ENCODE assay signal across 10 cellular contexts in genomic region chr2:232378735-232379151, GRCh38. TPM values are rescaled to one million over a fixed set of nuclear protein-coding genes. Genes with fewer than 3 reads are reported as not detected.
DNase-seq lines count a peak whose midpoint lies in the region; ATAC-seq, FAIRE-seq and TF ChIP-seq lines count a peak whose summit lies in the region.
"Not testable (repeated sequence)": the region's sequence is repeated elsewhere in the genome, so short reads cannot be mapped to it uniquely, and the experiment has no call there.
"Had no signal": no experiment of that assay in that cellular context is flagged by ENCODE, and none has a peak within 500 bp of the region (broad histone marks: within the 10 kb centered on the region; RNA-seq: fewer than 3 reads in every experiment).

Gene ALPP, plus strand, starts transcription at chr2:232378751. Its CDS starts 52 bp downstream, at chr2:232378803.

- not testable (repeated sequence) for H3K79me1 ChIP-seq in trophoblast cell (ENCODE audit: low read length)

- not testable (repeated sequence) for H2BK5ac ChIP-seq in trophoblast cell (ENCODE audit: low read depth, low read length, poor library complexity)

- not testable (repeated sequence) for H3K79me2 ChIP-seq in trophoblast cell (ENCODE audit: control insufficient read depth, insufficient read depth, low read length, poor library complexity)

- POLR2A ChIA-PET in A549 (lab: Yijun Ruan, JAX) = not testable (repeated sequence)

- H2BK12ac ChIP-seq in trophoblast cell (ENCODE audit: low read length) = peak within 1 kb of the TSS; percentile 45

- not testable (repeated sequence) for H4K8ac ChIP-seq in trophoblast cell (ENCODE audit: low read depth, low read length)

- TF ChIP-seq EP300 in A549 (IDR thresholded peaks at IDR 0.05); upper lobe of left lung (IDR thresholded peaks at IDR 0.05): not testable (repeated sequence)

- peak within 1 kb of the TSS; percentile 21 for H3K9ac ChIP-seq in NT2/D1 (ENCODE audit: insufficient read length, low read depth)
- not testable (repeated sequence) for H3K9ac ChIP-seq in trophoblast cell (ENCODE audit: low read length)

- ATAC-seq in A549 (peak; percentile 24 to 36; a peak in 2 of 6 replicates), SK-N-SH treated with all-trans-retinoic acid at 6 μM for 48 hours (peak; percentile 13; the same call in 1 of the 3 replicates)
- not testable (repeated sequence) for ATAC-seq in upper lobe of left lung (ENCODE audit: low FRiP score in 2 of 2)

- H2BK120ac ChIP-seq in trophoblast cell (ENCODE audit: insufficient read depth, low read length, poor library complexity) = not testable (repeated sequence)

- not testable (repeated sequence) for FAIRE-seq in A549 (lab: Jason Lieb, UNC)

- not testable (repeated sequence) for DNase-seq in A549 (ENCODE audit: low read depth in 1 of 2, low spot score in 1 of 2); NT2/D1 (ENCODE audit: low read depth, low spot score)
- DNase-seq in H7 (peak; percentile 46), cardiac septum (ENCODE audit: low spot score) (peak; percentile 68), trophoblast cell (peak; percentile 55 to 72), upper lobe of left lung (peak in 1 of 2 donors; percentile 74)

- H3K27me3 ChIP-seq in H7 (ENCODE audit: control insufficient read depth, insufficient read depth, low read length); NT2/D1 (ENCODE audit: insufficient read depth, insufficient read length); trophoblast cell (ENCODE audit: insufficient read depth, low read length); upper lobe of left lung: not testable (repeated sequence)

- peak within 1 kb of the TSS; percentile 33 for H3K18ac ChIP-seq in trophoblast cell (ENCODE audit: low read length)

- H3K36me3 ChIP-seq in H7 (replicated peaks; ENCODE audit: control insufficient read depth, insufficient read depth, low read length); NT2/D1 (ENCODE audit: insufficient read depth, insufficient read length, low read length); trophoblast cell (ENCODE audit: control insufficient read depth in 1 of 2, insufficient read depth in 2 of 2, low read length in 2 of 2); upper lobe of left lung: not testable (repeated sequence)

- not testable (repeated sequence) for TF ChIP-seq POLR2A in A549 (IDR thresholded peaks at IDR 0.05; ENCODE audit: low read length); upper lobe of left lung (IDR thresholded peaks at IDR 0.05)

- not testable (repeated sequence) for H3K4me1 ChIP-seq in A549; NT2/D1 (ENCODE audit: insufficient read depth, insufficient read length); upper lobe of left lung
- H3K4me1 ChIP-seq in trophoblast cell (ENCODE audit: control insufficient read depth in 1 of 2, insufficient read depth in 2 of 2, low read length in 2 of 2) = peaks cover 19% of the 10 kb centered on the region in 2 experiments

- peak within 1 kb of the TSS; percentile 73 for H4K91ac ChIP-seq in trophoblast cell (ENCODE audit: low read depth, low read length)

- not testable (repeated sequence) for TF ChIP-seq RAD21 in A549 (conservative IDR thresholded peaks at IDR 0.05 in 1 of 2, IDR thresholded peaks at IDR 0.05 in 1 of 2)

- WGBS in A549 (ENCODE audit: missing lambda C conversion rate) = 87% methylated on average over 3 of the region's 12 CpGs
- WGBS in trophoblast cell (ENCODE audit: extremely low coverage, insufficient coverage, insufficient read length) = no CpG with 5 or more reads among the region's 12 CpGs
- 80 to 87% methylated on average over 1 to 10 of the region's 12 CpGs for WGBS in upper lobe of left lung, 2 donors

- peak within 1 kb of the TSS; percentile 5 for H2AK5ac ChIP-seq in trophoblast cell (ENCODE audit: low read length)

- H3K4ac ChIP-seq in trophoblast cell (ENCODE audit: low read depth, low read length) = not testable (repeated sequence)

- intact Hi-C loops in cardiac septum (cut with DNase I) = not testable (repeated sequence)

- H3K23ac ChIP-seq in trophoblast cell (ENCODE audit: low read length) = not testable (repeated sequence)

- H3K4me2 ChIP-seq in A549; trophoblast cell (ENCODE audit: low read length): not testable (repeated sequence)

- not testable (repeated sequence) for TF ChIP-seq CTCF in A549 (IDR thresholded peaks at IDR 0.05); upper lobe of left lung (IDR thresholded peaks at IDR 0.05)

- H2AFZ ChIP-seq in trophoblast cell (ENCODE audit: insufficient read depth, low read length, poor library complexity) = not testable (repeated sequence)

- not testable (repeated sequence) for H3K4me3 ChIP-seq in A549; H7 (ENCODE audit: insufficient read depth, low read depth, low read length); NT2/D1 (ENCODE audit: insufficient read length, low read depth); trophoblast cell (ENCODE audit: low read depth, low read length); upper lobe of left lung

- not testable (repeated sequence) for H4K12ac ChIP-seq in trophoblast cell (ENCODE audit: low read depth, low read length)

- H3K9me3 ChIP-seq in A549; NT2/D1 (ENCODE audit: insufficient read depth, low read length); trophoblast cell (ENCODE audit: insufficient read depth, low read depth, low read length); upper lobe of left lung: not testable (repeated sequence)

- H3K14ac ChIP-seq in trophoblast cell (ENCODE audit: low read length) = peak within 1 kb of the TSS; percentile 68

- CTCF ChIA-PET in A549 (lab: Yijun Ruan, JAX) = interaction anchor here (1.4 kb wide), 1 partner anchor 16 kb away, joined by 5 read pairs; no protein-coding TSS in a partner anchor

- peak within 1 kb of the TSS in 1 of 2 experiments; percentile 15; a peak in 2 of 6 replicates for H3K27ac ChIP-seq in A549
- H3K27ac ChIP-seq in trophoblast cell (ENCODE audit: low read depth, low read length) = not testable (repeated sequence)
- peak within 1 kb of the TSS in 1 of 4 donors; percentile 0 for H3K27ac ChIP-seq in upper lobe of left lung

RNA-seq across cellular contexts. Expression of gene ALPP, which starts in this region (rescaled TPM):
- polyA plus RNA-seq in A549 (2011; rRNA removed) (0.05 and 0.10 TPM in 2 replicates), A549 (2017; fragmentation: RNase III; extraction: RNeasy Plus Mini Kit Qiagen cat#74134 plus additional on column Dnase treatment) (0.18 to 0.31 TPM (median 0.18 TPM) in 3 replicates)
- 0.05 and 0.11 TPM in 2 replicates for polyA plus RNA-seq in A549 (2012; cell fraction: cytosol; rRNA removed)
- polyA plus RNA-seq in A549 (2012; cell fraction: nucleus; rRNA removed) = 0.20 and 0.22 TPM in 2 replicates
- polyA minus RNA-seq in A549 (2011; rRNA and poly(A)+ RNA removed) = 0.17 TPM in 1 of 2 replicates, not detected in the other
- total RNA-seq in H7 (2014; rRNA removed; shearing (Covaris generic)) = 0.15 and 0.69 TPM in 2 replicates
- total RNA-seq in cardiac septum (not detected), upper lobe of left lung (10 to 100 TPM in 5 of 6 donors, 1 to 10 TPM in 1; 4.8 to 59.1 (median 30.8) TPM)
- polyA plus RNA-seq in trophoblast cell (2013) = 0.21 and 0.25 TPM in 2 replicates
- total RNA-seq: CD8-positive, alpha-beta T cell; K562 had no signal
- polyA plus RNA-seq: CD14-positive monocyte had no signal

Comparison
In these comparisons a context has a peak if more than half of its experiments do, and no peak if none do; other contexts are left out.
1. Peak in ATAC-seq in A549; RNA of the gene not detected or under 1 TPM.
2. Peak in DNase-seq in H7; RNA of the gene not detected or under 1 TPM.
3. Peak in DNase-seq in cardiac septum; RNA of the gene not detected or under 1 TPM.